In genomic region chr20:22412977-22413868, GRCh38 we compare ENCODE assay signal across 14 cellular contexts.
DNase-seq lines count a peak whose midpoint lies in the region; ATAC-seq, FAIRE-seq and TF ChIP-seq lines count a peak whose summit lies in the region.
"Had no signal": no experiment of that assay in that cellular context is flagged by ENCODE, and none has a peak within 500 bp of the region (broad histone marks: within the 10 kb centered on the region; RNA-seq: fewer than 3 reads in every experiment).

No MANE protein-coding gene starts in this region.

- no peak overlapping the region for H2AK9ac ChIP-seq in IMR-90 (replicated peaks; ENCODE audit: low read depth, low read length, poor library complexity)

- H4K5ac ChIP-seq in IMR-90 (ENCODE audit: low read depth, low read length): no peak overlapping the region

- no peak overlapping the region for H2BK15ac ChIP-seq in IMR-90 (ENCODE audit: low read depth, low read length)
- H2BK15ac ChIP-seq in mesenchymal stem cell (ENCODE audit: low read depth, poor library complexity, severe bottlenecking): no peak overlapping the region

- POLR2A ChIA-PET in IMR-90 (lab: Charles Lee; ENCODE audit: unreplicated experiment) (no interaction called here), K562 (lab: Yijun Ruan, JAX) (interaction anchor here (0.7 to 1.3 kb wide), 2 partner anchors 10 to 137 kb away, joined by 3 to 4 read pairs; no protein-coding TSS in a partner anchor)

- TF ChIP-seq RAD21 in IMR-90 (IDR thresholded peaks at IDR 0.05; ENCODE audit: low read length): no peak
- no peak for TF ChIP-seq RAD21 in K562 (CRISPR knock-in tag; conservative IDR thresholded peaks at IDR 0.05 in 1 of 2, IDR thresholded peaks at IDR 0.05 in 1 of 2)

- no peak for DNase-seq in IMR-90
- DNase-seq in NOMO-1 treated with DMSO at 0.1 percent for 48 hours (lab: John Stamatoyannopoulos, UW; ENCODE audit: unreplicated experiment): peak; percentile 51
- DNase-seq in K562 (ENCODE audit: extremely low read depth in 1 of 4, low spot score in 3 of 4): no peak
- DNase-seq in mesenchymal stem cell: no peak
- no peak for DNase-seq in 8988T
- DNase-seq in pancreas: no peak
- DNase-seq: CD4-positive, CD25-positive, alpha-beta regulatory T cell; KG1; NCI-H1694 treated with DMSO at 0.1 percent for 48 hours; NCI-H2171; NCI-H446 had no signal

- intact Hi-C loops in IMR-90 (cut with micrococcal nuclease) (no loop called here), K562 (cut with micrococcal nuclease) (loop anchor here (5.0 kb wide), 1 partner anchor 719 kb away; no protein-coding TSS in a partner anchor), pancreas (cut with DNase I) (no loop called here)

- no peaks in the 10 kb centered on the region for H3K27me3 ChIP-seq in IMR-90 (ENCODE audit: control insufficient read depth, insufficient read depth, low read length)
- no peaks in the 10 kb centered on the region for H3K27me3 ChIP-seq in K562 (ENCODE audit: control insufficient read depth in 2 of 2, insufficient read depth in 2 of 2, low read length in 2 of 2)
- no peaks in the 10 kb centered on the region for H3K27me3 ChIP-seq in mesenchymal stem cell (ENCODE audit: control insufficient read depth in 1 of 2, insufficient read depth in 1 of 2, low read length in 2 of 2)
- no peaks in the 10 kb centered on the region for H3K27me3 ChIP-seq in pancreas

- no peak overlapping the region for H4K8ac ChIP-seq in IMR-90 (ENCODE audit: low read depth in 2 of 2, low read length in 2 of 2)
- no peak overlapping the region for H4K8ac ChIP-seq in mesenchymal stem cell (ENCODE audit: low read length)

- in situ Hi-C loops in IMR-90 (cut with MboI; ENCODE audit: low sequenced_read_pairs) (no loop called here), K562 (cut with MboI) (no loop called here)

- H3K27ac ChIP-seq in IMR-90 (ENCODE audit: insufficient read depth, low read length) (no peak overlapping the region), K562 (ENCODE audit: extremely low read depth, low read depth, low read length) (peak overlapping the region; percentile 98), mesenchymal stem cell (ENCODE audit: low read length, poor library complexity, severe bottlenecking) (no peak overlapping the region), pancreas (peak overlapping the region in 2 of 4 donors; percentile 80 to 85)

- H3K9ac ChIP-seq in IMR-90 (ENCODE audit: low read depth, low read length) (no peak overlapping the region), K562 (ENCODE audit: insufficient read depth in 1 of 2, low read depth in 2 of 2, low read length in 2 of 2) (peak overlapping the region; percentile 70 to 80; a peak in 3 of 4 replicates), mesenchymal stem cell (ENCODE audit: low read length) (peak overlapping the region; percentile 75)

- H3K56ac ChIP-seq in IMR-90 (ENCODE audit: extremely low read depth, insufficient read depth, low read length): no peak overlapping the region

- H3K36me3 ChIP-seq in IMR-90 (ENCODE audit: control insufficient read depth, insufficient read depth, low read length) (no peaks in the 10 kb centered on the region), K562 (ENCODE audit: control insufficient read depth, insufficient read depth, low read length) (no peaks in the 10 kb centered on the region), mesenchymal stem cell (ENCODE audit: control insufficient read depth in 1 of 2, insufficient read depth in 2 of 2, low read depth in 1 of 2, low read length in 2 of 2) (no peaks in the 10 kb centered on the region), pancreas (no peaks in the 10 kb centered on the region)
- H3K36me3 ChIP-seq: HAP-1 had no signal

- H2AFZ ChIP-seq in IMR-90 (replicated peaks; ENCODE audit: low read length, poor library complexity) (no peak overlapping the region), K562 (ENCODE audit: low read depth, low read length) (peak overlapping the region; percentile 94), mesenchymal stem cell (ENCODE audit: low read depth, low read length) (no peak overlapping the region)

- ATAC-seq in IMR-90 (ENCODE audit: low read depth) (no peak), K562 (peak; percentile 14; the same call in 2 of the 3 replicates), HG03442 (IDR thresholded peaks at IDR 0.05; ENCODE audit: unreplicated experiment) (no peak), HG02884 (IDR thresholded peaks at IDR 0.05; ENCODE audit: unreplicated experiment) (no peak), pancreas (no peak)

- no peak overlapping the region for H4K91ac ChIP-seq in IMR-90 (ENCODE audit: insufficient read depth, low read depth, low read length)
- H4K91ac ChIP-seq in mesenchymal stem cell (ENCODE audit: low read length): no peak overlapping the region

- CTCF ChIA-PET in IMR-90 (lab: Yijun Ruan, JAX): no interaction called here
- CTCF ChIA-PET in K562 (lab: Yijun Ruan, JAX; ENCODE audit: low intra/inter-chr PET ratio): no interaction called here

- H2BK5ac ChIP-seq in IMR-90 (ENCODE audit: low read depth, low read length, poor library complexity, severe bottlenecking) (no peak overlapping the region), mesenchymal stem cell (ENCODE audit: low read depth, low read length, poor library complexity, severe bottlenecking) (peak overlapping the region; percentile 51)

- H3K14ac ChIP-seq in IMR-90 (replicated peaks; ENCODE audit: low read depth, low read length): no peak overlapping the region
- H3K14ac ChIP-seq in mesenchymal stem cell (ENCODE audit: low read length in 2 of 2): no peak overlapping the region

- H3K9me3 ChIP-seq in IMR-90 (ENCODE audit: control insufficient read depth, insufficient read depth, low read length) (no peaks in the 10 kb centered on the region; the same call in 1 of the 2 replicates), K562 (replicated peaks; ENCODE audit: control insufficient read depth, insufficient read depth, low read depth, low read length) (no peaks in the 10 kb centered on the region; the same call in 1 of the 2 replicates), mesenchymal stem cell (ENCODE audit: control insufficient read depth, low read length) (no peaks in the 10 kb centered on the region), pancreas (no peaks in the 10 kb centered on the region)

- FAIRE-seq in K562 (lab: Jason Lieb, UNC) (no peak), pancreas (lab: Jason Lieb, UNC) (no peak)

- BruUV-seq in IMR-90 (replicated peaks; lab: Mats Ljungman, UMichigan): no TSS peak
- BruUV-seq in K562 (replicated peaks; lab: Mats Ljungman, UMichigan): no TSS peak

- H3K79me2 ChIP-seq in K562 (ENCODE audit: control insufficient read depth, insufficient read depth, low read length): no peaks in the 10 kb centered on the region

- H4K20me1 ChIP-seq in IMR-90 (ENCODE audit: insufficient read depth, low read length) (no peaks in the 10 kb centered on the region), K562 (replicated peaks; ENCODE audit: control insufficient read depth, insufficient read depth, low read length) (no peaks in the 10 kb centered on the region)

- WGBS in IMR-90 (ENCODE audit: extremely low coverage in 2 of 2, insufficient read length in 1 of 2), 2 experiments: 100% methylated on average over 1 of the region's 14 CpGs; no CpG with 5 or more reads in 1 of the 2 experiments
- 38% methylated on average over 10 of the region's 14 CpGs for WGBS in K562 (ENCODE audit: insufficient coverage, low coverage, missing lambda C conversion rate)
- WGBS in mesenchymal stem cell: 75% methylated on average over 8 of the region's 14 CpGs
- 87 to 90% methylated on average over 14 of the region's 14 CpGs for WGBS in pancreas, 2 donors

- H3K79me1 ChIP-seq in IMR-90 (ENCODE audit: low read depth in 1 of 2, low read length in 2 of 2) (no peaks in the 10 kb centered on the region), mesenchymal stem cell (replicated peaks; ENCODE audit: low read length, poor library complexity, severe bottlenecking) (no peaks in the 10 kb centered on the region)

- no peaks in the 10 kb centered on the region for H3K9me1 ChIP-seq in IMR-90 (ENCODE audit: insufficient read depth, low read length)
- H3K9me1 ChIP-seq in K562 (ENCODE audit: control insufficient read depth, insufficient read depth, low read length): no peaks in the 10 kb centered on the region

- H2BK20ac ChIP-seq in IMR-90 (ENCODE audit: low read depth, low read length): no peak overlapping the region

- H3K4me1 ChIP-seq in IMR-90 (ENCODE audit: control insufficient read depth, insufficient read depth, low read length): no peaks in the 10 kb centered on the region
- H3K4me1 ChIP-seq in K562 (replicated peaks in 1 of 2; ENCODE audit: control insufficient read depth in 2 of 2, insufficient read depth in 2 of 2, low read length in 2 of 2): peaks cover 12 to 53% of the 10 kb centered on the region in 2 experiments
- H3K4me1 ChIP-seq in mesenchymal stem cell (ENCODE audit: control insufficient read depth, insufficient read depth, low read depth, low read length): peaks cover 7% of the 10 kb centered on the region
- H3K4me1 ChIP-seq in pancreas: peaks cover 0 to 18% (median 7%) of the 10 kb centered on the region in 3 donors
- H3K4me1 ChIP-seq: HAP-1 had no signal

- H3K23ac ChIP-seq in IMR-90 (ENCODE audit: low read depth, low read length) (no peak overlapping the region), mesenchymal stem cell (ENCODE audit: low read length in 2 of 2) (no peak overlapping the region)

- dilution Hi-C loops in IMR-90 (cut with HindIII; ENCODE audit: low sequenced_read_pairs, unreplicated experiment): no loop called here

- H3K18ac ChIP-seq in IMR-90 (ENCODE audit: low read depth, low read length) (no peak overlapping the region), mesenchymal stem cell (ENCODE audit: low read depth in 1 of 2, low read length in 2 of 2) (no peak overlapping the region)

- no peak overlapping the region for H2BK12ac ChIP-seq in mesenchymal stem cell (ENCODE audit: low read length in 2 of 2)

- H3K4ac ChIP-seq in IMR-90 (ENCODE audit: low read depth, low read length) (no peak overlapping the region), mesenchymal stem cell (ENCODE audit: low read depth in 1 of 2, low read length in 2 of 2) (no peak overlapping the region)

- H3K4me2 ChIP-seq in IMR-90 (ENCODE audit: low read depth, low read length): no peak overlapping the region
- H3K4me2 ChIP-seq in K562 (ENCODE audit: insufficient read depth, low read length): peak overlapping the region; percentile 71
- H3K4me2 ChIP-seq in mesenchymal stem cell (ENCODE audit: low read length, poor library complexity, severe bottlenecking): no peak overlapping the region

- H2BK120ac ChIP-seq in IMR-90 (ENCODE audit: low read depth, low read length): no peak overlapping the region
- H2BK120ac ChIP-seq in mesenchymal stem cell (ENCODE audit: low read depth, low read length): no peak overlapping the region

- no peak overlapping the region for H2AK5ac ChIP-seq in IMR-90 (ENCODE audit: low read depth, low read length)
- peak overlapping the region; percentile 94 for H2AK5ac ChIP-seq in mesenchymal stem cell (ENCODE audit: low read length, severe bottlenecking)

- H3K4me3 ChIP-seq in IMR-90 (ENCODE audit: insufficient read depth, low read depth, low read length) (no peak overlapping the region), K562 (no peak overlapping the region), mesenchymal stem cell (ENCODE audit: insufficient read depth in 1 of 2, low read depth in 1 of 2, low read length in 2 of 2) (no peak overlapping the region), pancreas (no peak overlapping the region)
- H3K4me3 ChIP-seq: HAP-1 had no signal

- TF ChIP-seq EP300 in K562 (IDR thresholded peaks at IDR 0.05; ENCODE audit: low read length): no peak

- no peak for TF ChIP-seq CTCF in IMR-90 (conservative IDR thresholded peaks at IDR 0.05; ENCODE audit: low read depth, low read length)
- TF ChIP-seq CTCF in K562 (IDR thresholded peaks at IDR 0.05 in 2 of 3, conservative IDR thresholded peaks at IDR 0.05 in 1 of 3; ENCODE audit: insufficient read depth in 2 of 3, low read depth in 1 of 3, low read length in 3 of 3): no peak
- no peak for TF ChIP-seq CTCF in pancreas (IDR thresholded peaks at IDR 0.05)

- no peak for TF ChIP-seq POLR2A in IMR-90 (IDR thresholded peaks at IDR 0.05; ENCODE audit: low read depth, low read length)
- no peak for TF ChIP-seq POLR2A in K562 (conservative IDR thresholded peaks at IDR 0.05)
